1 cellular context compared by ENCODE assay signal in genomic region chr6:125797120-125797933, GRCh38.
TF ChIP-seq lines count a peak whose summit lies in the region.

No MANE protein-coding gene starts in this region.

TF ChIP-seq in HepG2, 621 proteins besides CTCF, POLR2A, EP300 and RAD21:
- TF ChIP-seq RFXANK (CRISPR knock-in tag; IDR thresholded peaks at IDR 0.05), result no peak
- no peak for TF ChIP-seq PRDM10 (CRISPR knock-in tag; IDR thresholded peaks at IDR 0.05; ENCODE audit: low read depth)
- no peak for TF ChIP-seq SAP130 (CRISPR knock-in tag; IDR thresholded peaks at IDR 0.05; ENCODE audit: low read depth)
- TF ChIP-seq GABPB1 (CRISPR knock-in tag; IDR thresholded peaks at IDR 0.05), result no peak
- TF ChIP-seq TBL1XR1 (IDR thresholded peaks at IDR 0.05; ENCODE audit: borderline replicate concordance, low read length, partially characterized antibody), result no peak
- TF ChIP-seq EHMT2 (IDR thresholded peaks at IDR 0.05; ENCODE audit: borderline replicate concordance, low read depth, low read length), result no peak
- TF ChIP-seq POGZ (CRISPR knock-in tag; IDR thresholded peaks at IDR 0.05), result no peak
- TF ChIP-seq, protein P1, sequence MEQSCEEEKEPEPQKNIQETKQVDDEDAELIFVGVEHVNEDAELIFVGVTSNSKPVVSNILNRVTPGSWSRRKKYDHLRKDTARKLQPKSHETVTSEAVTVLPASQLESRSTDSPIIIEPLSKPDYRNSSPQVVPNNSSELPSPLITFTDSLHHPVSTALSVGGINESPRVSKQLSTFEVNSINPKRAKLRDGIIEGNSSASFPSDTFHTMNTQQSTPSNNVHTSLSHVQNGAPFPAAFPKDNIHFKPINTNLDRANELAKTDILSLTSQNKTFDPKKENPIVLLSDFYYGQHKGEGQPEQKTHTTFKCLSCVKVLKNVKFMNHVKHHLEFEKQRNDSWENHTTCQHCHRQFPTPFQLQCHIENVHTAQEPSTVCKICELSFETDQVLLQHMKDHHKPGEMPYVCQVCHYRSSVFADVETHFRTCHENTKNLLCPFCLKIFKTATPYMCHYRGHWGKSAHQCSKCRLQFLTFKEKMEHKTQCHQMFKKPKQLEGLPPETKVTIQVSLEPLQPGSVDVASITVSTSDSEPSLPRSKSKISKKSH (CRISPR knock-in tag; IDR thresholded peaks at IDR 0.05; ENCODE audit: borderline replicate concordance), result no peak
- TF ChIP-seq POLR2AphosphoS2 (IDR thresholded peaks at IDR 0.05; ENCODE audit: low read depth, low read length), result no peak
